11 cellular contexts compared by ENCODE assay signal in the genomic region with DNA sequence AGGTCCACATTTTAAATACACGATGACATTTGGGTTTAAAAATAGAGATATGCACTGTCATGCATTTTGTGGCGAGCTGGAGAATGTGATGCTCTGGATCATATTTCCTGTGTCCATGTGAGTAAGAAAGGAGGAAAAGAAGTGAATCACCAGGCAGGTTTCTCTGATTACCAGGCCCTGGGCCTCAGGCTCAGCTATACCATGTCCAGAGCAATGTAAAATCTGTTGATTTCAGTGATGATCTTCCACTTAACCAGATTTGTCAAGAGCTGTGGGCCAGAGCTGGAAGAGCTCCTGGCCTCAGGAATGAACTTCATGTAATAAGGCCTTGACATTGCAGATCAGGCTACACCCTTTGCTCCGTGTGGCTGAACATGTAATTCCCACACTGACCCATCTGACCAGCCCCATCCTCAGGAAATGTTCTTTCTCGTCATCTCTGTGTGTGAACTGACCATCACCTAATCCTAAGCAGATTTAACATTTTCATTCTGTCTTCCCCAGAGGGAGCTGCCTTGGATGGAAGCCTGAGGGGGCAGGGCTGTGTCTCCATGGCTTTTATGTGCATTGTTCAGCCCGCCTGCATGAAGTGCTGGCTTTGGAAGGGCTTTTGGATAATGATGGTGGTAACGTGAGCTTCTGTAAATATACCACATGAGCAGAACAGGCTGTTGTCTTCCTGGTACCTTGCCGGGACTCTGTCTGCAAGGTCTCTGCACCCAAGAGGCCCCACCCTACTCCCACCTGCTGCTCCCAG. TPM values are rescaled to one million over a fixed set of nuclear protein-coding genes. Genes with fewer than 3 reads are reported as not detected.
DNase-seq lines count a peak whose midpoint lies in the region; ATAC-seq lines count a peak whose summit lies in the region.
"Had no signal": no experiment of that assay in that cellular context is flagged by ENCODE, and none has a peak within 500 bp of the region (broad histone marks: within the 10 kb centered on the region; RNA-seq: fewer than 3 reads in every experiment).

No MANE protein-coding gene starts in this region.

- peak overlapping the region; percentile 78 for H2AFZ ChIP-seq in ACC112 (ENCODE audit: low read length, unreplicated experiment)

- peaks cover 35% of the 10 kb centered on the region for H3K4me1 ChIP-seq in ACC112 (ENCODE audit: control insufficient read depth, insufficient read depth, low read length, unreplicated experiment)

- H3K27me3 ChIP-seq in ACC112 (ENCODE audit: insufficient read depth, low read length): no peaks in the 10 kb centered on the region

- H3K36me3 ChIP-seq in ACC112 (ENCODE audit: insufficient read depth, low read length): peaks cover 3% of the 10 kb centered on the region; the same call in 1 of the 2 replicates

- peak overlapping the region; percentile 8; the same call in 1 of the 2 replicates for H3K4me3 ChIP-seq in ACC112 (ENCODE audit: low read depth, low read length)

- DNase-seq in LHCN-M2 (ENCODE audit: low read depth) (peak; percentile 95), RPMI7951 (ENCODE audit: low read depth) (peak; percentile 95), foreskin melanocyte (peak; percentile 35), iPS-NIHi7 (ENCODE audit: extremely low spot score) (no peak)
- DNase-seq in stimulated activated naive CD8-positive, alpha-beta T cell treated with anti-CD3 and anti-CD28 coated beads, Interleukin-15, Interleukin-2, amounts not matched to agents 100 U/mL and 50 U/mL, for 24 hours: no peak
- DNase-seq: C1 segment of cervical spinal cord, H9 had no signal

- ATAC-seq in GM21447 (IDR thresholded peaks at IDR 0.05; ENCODE audit: unreplicated experiment): no peak
- no peak for ATAC-seq in GM21619 (IDR thresholded peaks at IDR 0.05; ENCODE audit: unreplicated experiment)
- no peak for ATAC-seq in stimulated activated naive CD8-positive, alpha-beta T cell treated with anti-CD3 and anti-CD28 coated beads, Interleukin-15, Interleukin-2, amounts not matched to agents 100 U/mL and 50 U/mL, for 24 hours
- ATAC-seq: Panc1 had no signal

- peak overlapping the region; percentile 93 for H3K27ac ChIP-seq in ACC112 (ENCODE audit: low read depth, low read length)

- no peaks in the 10 kb centered on the region for H3K79me2 ChIP-seq in ACC112 (ENCODE audit: control insufficient read depth, insufficient read depth, low read length, unreplicated experiment)

RNA-seq across cellular contexts. Expression of a gene that starts 54.5 kb away (rescaled TPM):
- total RNA-seq in LHCN-M2 (2014; rRNA removed): 6.7 and 7.0 TPM in 2 replicates
- 3.7 TPM for polyA plus RNA-seq in LHCN-M2 (2012)
- 12.4 and 17.9 TPM in 2 replicates for total RNA-seq in RPMI7951 (2014; rRNA removed; shearing (Covaris generic))

Comparison
In these comparisons a context has a peak if more than half of its experiments do, and no peak if none do; other contexts are left out.
1. DNase-seq: peak in LHCN-M2 (single experiment), RPMI7951 (single experiment) and foreskin melanocyte (single experiment); none in stimulated activated naive CD8-positive, alpha-beta T cell treated with anti-CD3 and anti-CD28 coated beads, Interleukin-15, Interleukin-2, amounts not matched to agents 100 U/mL and 50 U/mL, for 24 hours (single experiment) and iPS-NIHi7 (single experiment).